26 cellular contexts compared by ENCODE assay signal in the genomic region with DNA sequence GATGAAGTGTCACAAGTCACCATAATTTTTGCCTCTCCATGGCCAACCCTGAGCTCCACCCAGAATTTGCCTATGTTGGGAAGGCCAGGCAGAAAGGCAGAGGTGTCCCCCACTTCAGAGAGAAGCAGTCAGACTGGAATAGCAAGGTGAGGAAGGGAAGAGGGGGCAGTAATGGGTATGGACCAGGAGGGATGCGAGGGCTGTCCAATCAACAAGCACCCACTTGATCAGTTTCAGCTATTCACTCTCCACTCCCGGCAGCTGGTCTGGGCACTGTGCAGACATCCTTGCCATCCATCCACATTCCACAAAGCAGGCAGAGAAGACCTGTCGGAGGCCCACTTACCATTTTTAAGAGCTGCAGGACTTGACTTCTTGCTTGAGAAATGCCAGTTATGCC.
"Had no signal": no experiment of that assay in that cellular context is flagged by ENCODE, and none has a peak within 500 bp of the region (broad histone marks: within the 10 kb centered on the region; RNA-seq: fewer than 3 reads in every experiment).

No MANE protein-coding gene starts in this region.

- H3K27ac ChIP-seq: epithelial cell of prostate, esophagus muscularis mucosa, gastroesophageal sphincter, left ventricle myocardium inferior, neural progenitor cell, ovary, right atrium auricular region, sigmoid colon, skin epidermis, testis, tibial nerve, upper lobe of right lung had no signal

- ATAC-seq: gastroesophageal sphincter; left cardiac atrium; natural killer cell treated with Interleukin-12 subunit alpha and Interleukin-12 subunit beta and Interleukin-15 and Interleukin-18, amount 100 ng/mL, for 72 hours; stimulated activated naive B cell treated with anti-CD40 and anti-IgM and Interleukin-4, amounts not matched to agents 10 μg/mL and 1 μg/mL and 100 μg/mL, for 72 hours; stimulated activated naive CD8-positive, alpha-beta T cell treated with anti-CD3 and anti-CD28 coated beads, Interleukin-15, amount 100 ng/mL, for 72 hours; upper lobe of right lung had no signal

- H3K27me3 ChIP-seq: esophagus muscularis mucosa, gastroesophageal sphincter, neural progenitor cell, ovary, right atrium auricular region, sigmoid colon, testis, tibial nerve, upper lobe of right lung had no signal

- H3K4me2 ChIP-seq: neural progenitor cell had no signal

- FAIRE-seq: kidney had no signal

- H3K9ac ChIP-seq: neural progenitor cell had no signal

- H3K4me3 ChIP-seq: esophagus muscularis mucosa, gastroesophageal sphincter, left ventricle myocardium inferior, lung, neural progenitor cell, ovary, right atrium auricular region, sigmoid colon, skin epidermis, testis, tibial nerve, upper lobe of right lung had no signal

- H2AFZ ChIP-seq: neural progenitor cell had no signal

- H3K4me3 Mint-ChIP-seq: immature natural killer cell; natural killer cell treated with Interleukin-12 subunit alpha and Interleukin-12 subunit beta and Interleukin-15 and Interleukin-18, amount 100 ng/mL, for 72 hours; neural progenitor cell; stimulated activated naive B cell treated with anti-CD40 and anti-IgM and Interleukin-4, amounts not matched to agents 10 μg/mL and 1 μg/mL and 100 μg/mL, for 72 hours; stimulated activated naive CD8-positive, alpha-beta T cell treated with anti-CD3 and anti-CD28 coated beads, Interleukin-15, amount 100 ng/mL, for 72 hours had no signal

- H3K36me3 Mint-ChIP-seq: immature natural killer cell; natural killer cell treated with Interleukin-12 subunit alpha and Interleukin-12 subunit beta and Interleukin-15 and Interleukin-18, amount 100 ng/mL, for 72 hours; neural progenitor cell; stimulated activated naive B cell treated with anti-CD40 and anti-IgM and Interleukin-4, amounts not matched to agents 10 μg/mL and 1 μg/mL and 100 μg/mL, for 72 hours had no signal

- H3K9me3 Mint-ChIP-seq: immature natural killer cell; natural killer cell treated with Interleukin-12 subunit alpha and Interleukin-12 subunit beta and Interleukin-15 and Interleukin-18, amount 100 ng/mL, for 72 hours; neural progenitor cell; stimulated activated naive B cell treated with anti-CD40 and anti-IgM and Interleukin-4, amounts not matched to agents 10 μg/mL and 1 μg/mL and 100 μg/mL, for 72 hours; stimulated activated naive CD8-positive, alpha-beta T cell treated with anti-CD3 and anti-CD28 coated beads, Interleukin-15, amount 100 ng/mL, for 72 hours had no signal

- H3K4me1 ChIP-seq: esophagus muscularis mucosa, gastroesophageal sphincter, left ventricle myocardium inferior, right atrium auricular region, sigmoid colon, testis, tibial nerve, upper lobe of right lung had no signal

- H3K4me1 Mint-ChIP-seq: immature natural killer cell had no signal

- H3K27ac Mint-ChIP-seq: immature natural killer cell; natural killer cell treated with Interleukin-12 subunit alpha and Interleukin-12 subunit beta and Interleukin-15 and Interleukin-18, amount 100 ng/mL, for 72 hours; stimulated activated naive B cell treated with anti-CD40 and anti-IgM and Interleukin-4, amounts not matched to agents 10 μg/mL and 1 μg/mL and 100 μg/mL, for 72 hours; stimulated activated naive CD8-positive, alpha-beta T cell treated with anti-CD3 and anti-CD28 coated beads, Interleukin-15, amount 100 ng/mL, for 72 hours had no signal

- H3K36me3 ChIP-seq: esophagus muscularis mucosa, gastroesophageal sphincter, left ventricle myocardium inferior, neural progenitor cell, ovary, right atrium auricular region, sigmoid colon, tibial nerve, upper lobe of right lung had no signal

- H3K9me3 ChIP-seq: esophagus muscularis mucosa, gastroesophageal sphincter, left ventricle myocardium inferior, ovary, right atrium auricular region, sigmoid colon, testis, tibial nerve, upper lobe of right lung had no signal

- DNase-seq: effector memory CD4-positive, alpha-beta T cell; glutamatergic neuron; immature natural killer cell; kidney; left cardiac atrium; left ventricle myocardium inferior; mesenchymal stem cell; midbrain; nucleus accumbens; ovary; sigmoid colon; stimulated activated CD4-positive, alpha-beta T cell treated with anti-CD3 and anti-CD28 coated beads, Interleukin-2, amount 100 ng/mL, for 24 hours; stimulated activated CD4-positive, alpha-beta T cell treated with anti-CD3 and anti-CD28 coated beads, Interleukin-4, amount 100 ng/mL, for 4 hours; stimulated activated naive B cell treated with anti-CD40 and anti-IgM and Interleukin-4, amounts not matched to agents 10 μg/mL and 1 μg/mL and 100 μg/mL, for 72 hours; stimulated activated naive CD8-positive, alpha-beta T cell treated with anti-CD3 and anti-CD28 coated beads, Interleukin-15, amount 100 ng/mL, for 72 hours; testis; upper lobe of right lung had no signal
